Comparison of ENCODE assay signal across 18 cellular contexts in genomic region chr18:73841661-73842060, GRCh38.
DNase-seq lines count a peak whose midpoint lies in the region; ATAC-seq and TF ChIP-seq lines count a peak whose summit lies in the region.
"Had no signal": no experiment of that assay in that cellular context is flagged by ENCODE, and none has a peak within 500 bp of the region (broad histone marks: within the 10 kb centered on the region; RNA-seq: fewer than 3 reads in every experiment).

No MANE protein-coding gene starts in this region.

- H3K4me1 Mint-ChIP-seq in stimulated activated naive CD8-positive, alpha-beta T cell treated with anti-CD3 and anti-CD28 coated beads, Interleukin-15, amount 100 ng/mL, for 72 hours: peaks cover 5% of the 10 kb centered on the region

- no peak overlapping the region for H3K27ac Mint-ChIP-seq in stimulated activated naive CD8-positive, alpha-beta T cell treated with anti-CD3 and anti-CD28 coated beads, Interleukin-15, amount 100 ng/mL, for 72 hours
- H3K27ac Mint-ChIP-seq: activated T-helper 17 cell treated with anti-CD3 and anti-CD28 coated beads, Interleukin-2, amount 50 U/mL, for 72 hours had no signal

- H3K4me1 ChIP-seq in cardiac muscle cell (ENCODE audit: low read depth) (peaks cover 16% of the 10 kb centered on the region), right cardiac atrium (ENCODE audit: control insufficient read depth, insufficient read depth, low read length) (no peaks in the 10 kb centered on the region), smooth muscle cell (ENCODE audit: low read depth) (no peaks in the 10 kb centered on the region), ovary (ENCODE audit: insufficient read depth) (no peaks in the 10 kb centered on the region)
- H3K4me1 ChIP-seq: adrenal gland, prostate gland had no signal

- no peak for ATAC-seq in right cardiac atrium
- no peak for ATAC-seq in stimulated activated naive CD8-positive, alpha-beta T cell treated with anti-CD3 and anti-CD28 coated beads, Interleukin-15, amount 100 ng/mL, for 72 hours
- no peak for ATAC-seq in HG02588 (IDR thresholded peaks at IDR 0.05; ENCODE audit: unreplicated experiment)
- ATAC-seq: activated T-helper 17 cell treated with anti-CD3 and anti-CD28 coated beads, Interleukin-2, amount 50 U/mL, for 72 hours; esophagus mucosa had no signal

- no peak overlapping the region for H3K9ac ChIP-seq in smooth muscle cell (ENCODE audit: low read depth)

- H3K27me3 Mint-ChIP-seq in stimulated activated naive CD8-positive, alpha-beta T cell treated with anti-CD3 and anti-CD28 coated beads, Interleukin-15, amount 100 ng/mL, for 72 hours: peaks cover 6% of the 10 kb centered on the region

- TF ChIP-seq POLR2A in ovary (IDR thresholded peaks at IDR 0.05): no peak

- no peaks in the 10 kb centered on the region for H4K20me1 ChIP-seq in smooth muscle cell (ENCODE audit: low read depth)

- 84% methylated on average over 1 of the region's 1 CpG for WGBS in right cardiac atrium
- WGBS in smooth muscle cell (ENCODE audit: low lambda C conversion rate): 81% methylated on average over 1 of the region's 1 CpG
- 70 to 83% (median 82%) methylated on average over 1 of the region's 1 CpG for WGBS in ovary, 3 donors

- H3K4me3 Mint-ChIP-seq in stimulated activated naive CD8-positive, alpha-beta T cell treated with anti-CD3 and anti-CD28 coated beads, Interleukin-15, amount 100 ng/mL, for 72 hours: no peak overlapping the region
- H3K4me3 Mint-ChIP-seq: activated T-helper 17 cell treated with anti-CD3 and anti-CD28 coated beads, Interleukin-2, amount 50 U/mL, for 72 hours had no signal

- intact Hi-C loops in right cardiac atrium (cut with DNase I): loop anchor here in 3 of 4 donors (5.0 to 10.0 kb wide), 2 partner anchors 1077 to 1079 kb away; no protein-coding TSS in a partner anchor
- intact Hi-C loops in ovary (cut with DNase I): no loop called here

- H3K27ac ChIP-seq in cardiac muscle cell: no peak overlapping the region
- H3K27ac ChIP-seq in right cardiac atrium (ENCODE audit: low read length): no peak overlapping the region
- no peak overlapping the region for H3K27ac ChIP-seq in smooth muscle cell (ENCODE audit: low read depth)
- H3K27ac ChIP-seq in ovary: no peak overlapping the region
- H3K27ac ChIP-seq: adrenal gland, prostate gland had no signal

- H3K4me2 ChIP-seq in smooth muscle cell: no peak overlapping the region

- H3K79me2 ChIP-seq in smooth muscle cell (ENCODE audit: low read depth): no peaks in the 10 kb centered on the region

- H2AFZ ChIP-seq in smooth muscle cell (ENCODE audit: low read depth): peak overlapping the region; percentile 78

- DNase-seq in cardiac muscle cell (ENCODE audit: low read depth in 1 of 2, low spot score in 1 of 2): no peak
- no peak for DNase-seq in right cardiac atrium
- DNase-seq in RKO (ENCODE audit: low spot score): peak; percentile 11
- DNase-seq in epithelial cell of esophagus (ENCODE audit: low read depth): peak; percentile 12
- DNase-seq in smooth muscle cell (lab: John Stamatoyannopoulos, UW; ENCODE audit: unreplicated experiment): no peak
- no peak for DNase-seq in ovary
- no peak for DNase-seq in stimulated activated naive CD8-positive, alpha-beta T cell treated with anti-CD3 and anti-CD28 coated beads, Interleukin-15, amount 100 ng/mL, for 72 hours
- DNase-seq: adrenal gland; COR-L47; GDM1; NCI-H1694 treated with DMSO at 0.1 percent for 48 hours; NCI-H510A; OCI-M1; stimulated activated naive CD4-positive, alpha-beta T cell had no signal

- no peaks in the 10 kb centered on the region for H3F3A ChIP-seq in smooth muscle cell (ENCODE audit: low read depth)

- H3K36me3 ChIP-seq in cardiac muscle cell (no peaks in the 10 kb centered on the region), smooth muscle cell (ENCODE audit: low read depth) (no peaks in the 10 kb centered on the region), ovary (no peaks in the 10 kb centered on the region)
- H3K36me3 ChIP-seq: adrenal gland, prostate gland had no signal

- TF ChIP-seq EP300 in ovary (IDR thresholded peaks at IDR 0.05): no peak

- peak; percentile 27 for TF ChIP-seq CTCF in cardiac muscle cell (IDR thresholded peaks at IDR 0.05; ENCODE audit: low read depth, low read length)
- TF ChIP-seq CTCF in epithelial cell of esophagus (IDR thresholded peaks at IDR 0.05; ENCODE audit: insufficient read depth, low read depth, low read length, missing control alignments): peak; percentile 38
- peak; percentile 38 for TF ChIP-seq CTCF in smooth muscle cell (IDR thresholded peaks at IDR 0.05; ENCODE audit: borderline replicate concordance, insufficient read depth, poor library complexity, severe bottlenecking)
- TF ChIP-seq CTCF in ovary (IDR thresholded peaks at IDR 0.05): no peak

- H3K4me3 ChIP-seq in cardiac muscle cell (no peak overlapping the region), right cardiac atrium (ENCODE audit: low read length) (no peak overlapping the region), epithelial cell of esophagus (ENCODE audit: low read length) (no peak overlapping the region), smooth muscle cell (no peak overlapping the region), ovary (no peak overlapping the region)
- H3K4me3 ChIP-seq: adrenal gland, prostate gland had no signal

- H3K9me3 ChIP-seq in cardiac muscle cell (ENCODE audit: low read depth) (no peaks in the 10 kb centered on the region), right cardiac atrium (ENCODE audit: control insufficient read depth, low read length) (no peaks in the 10 kb centered on the region), smooth muscle cell (replicated peaks; ENCODE audit: low read depth) (no peaks in the 10 kb centered on the region), ovary (no peaks in the 10 kb centered on the region)
- H3K9me3 ChIP-seq: adrenal gland, prostate gland had no signal

- no peaks in the 10 kb centered on the region for H3K9me3 Mint-ChIP-seq in stimulated activated naive CD8-positive, alpha-beta T cell treated with anti-CD3 and anti-CD28 coated beads, Interleukin-15, amount 100 ng/mL, for 72 hours
- H3K9me3 Mint-ChIP-seq: activated T-helper 17 cell treated with anti-CD3 and anti-CD28 coated beads, Interleukin-2, amount 50 U/mL, for 72 hours had no signal

- H3K27me3 ChIP-seq in cardiac muscle cell (no peaks in the 10 kb centered on the region), right cardiac atrium (ENCODE audit: control insufficient read depth, insufficient read depth) (no peaks in the 10 kb centered on the region), smooth muscle cell (ENCODE audit: low read depth) (no peaks in the 10 kb centered on the region), ovary (no peaks in the 10 kb centered on the region)

Comparison
In these comparisons a context has a peak if more than half of its experiments do, and no peak if none do; other contexts are left out.
1. DNase-seq: peak in RKO (single experiment) and epithelial cell of esophagus (single experiment); none in cardiac muscle cell (0 of 2), right cardiac atrium (0 of 3), smooth muscle cell (single experiment), ovary (0 of 5) and stimulated activated naive CD8-positive, alpha-beta T cell treated with anti-CD3 and anti-CD28 coated beads, Interleukin-15, amount 100 ng/mL, for 72 hours (0 of 2).
2. CTCF ChIP-seq: peak in cardiac muscle cell (single experiment), epithelial cell of esophagus (single experiment) and smooth muscle cell (single experiment); none in ovary (0 of 3).
3. intact Hi-C loops: an anchor here in right cardiac atrium (5.0 to 10.0 kb wide); none called in ovary.